Comparison of ENCODE assay signal across 1 cellular context in genomic region chr19:43420954-43421353, GRCh38.
TF ChIP-seq lines count a peak whose summit lies in the region.

No MANE protein-coding gene starts in this region.

TF ChIP-seq in H1, 55 proteins besides CTCF, POLR2A, EP300 and RAD21:
- no peak for TF ChIP-seq RFX5 (IDR thresholded peaks at IDR 0.05; ENCODE audit: borderline replicate concordance, low read depth, low read length)
- no peak for TF ChIP-seq E2F6 (IDR thresholded peaks at IDR 0.05)
- no peak for TF ChIP-seq ZNF274 (IDR thresholded peaks at IDR 0.05; ENCODE audit: borderline replicate concordance, extremely low read depth, low read length)
